3 cellular contexts compared by ENCODE assay signal in the genomic region with DNA sequence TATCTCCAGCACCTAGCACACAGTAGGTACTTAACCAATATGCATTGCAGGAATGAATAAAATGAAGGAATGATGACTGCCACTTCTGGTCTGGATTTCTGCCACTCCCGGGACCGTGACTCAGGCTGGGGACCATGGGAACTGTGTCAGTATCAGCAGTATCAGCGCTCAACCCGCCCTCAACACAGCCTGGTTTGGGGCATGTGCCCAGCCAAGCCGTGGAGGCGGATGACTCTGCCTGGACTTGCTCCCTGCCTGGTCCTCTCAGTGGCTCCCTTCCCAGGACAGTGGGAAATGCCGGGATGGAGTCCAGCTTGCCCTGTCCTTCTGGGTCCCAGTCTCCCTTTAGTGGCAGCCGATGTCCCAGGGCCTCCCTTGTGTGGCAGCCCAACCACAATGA.
TF ChIP-seq lines count a peak whose summit lies in the region.

No MANE protein-coding gene starts in this region.

TF ChIP-seq in SK-N-SH treated with all-trans-retinoic acid at 6 μM for 48 hours, 23 proteins besides CTCF, POLR2A, EP300 and RAD21 (continues in another document):
- TF ChIP-seq, protein P1, sequence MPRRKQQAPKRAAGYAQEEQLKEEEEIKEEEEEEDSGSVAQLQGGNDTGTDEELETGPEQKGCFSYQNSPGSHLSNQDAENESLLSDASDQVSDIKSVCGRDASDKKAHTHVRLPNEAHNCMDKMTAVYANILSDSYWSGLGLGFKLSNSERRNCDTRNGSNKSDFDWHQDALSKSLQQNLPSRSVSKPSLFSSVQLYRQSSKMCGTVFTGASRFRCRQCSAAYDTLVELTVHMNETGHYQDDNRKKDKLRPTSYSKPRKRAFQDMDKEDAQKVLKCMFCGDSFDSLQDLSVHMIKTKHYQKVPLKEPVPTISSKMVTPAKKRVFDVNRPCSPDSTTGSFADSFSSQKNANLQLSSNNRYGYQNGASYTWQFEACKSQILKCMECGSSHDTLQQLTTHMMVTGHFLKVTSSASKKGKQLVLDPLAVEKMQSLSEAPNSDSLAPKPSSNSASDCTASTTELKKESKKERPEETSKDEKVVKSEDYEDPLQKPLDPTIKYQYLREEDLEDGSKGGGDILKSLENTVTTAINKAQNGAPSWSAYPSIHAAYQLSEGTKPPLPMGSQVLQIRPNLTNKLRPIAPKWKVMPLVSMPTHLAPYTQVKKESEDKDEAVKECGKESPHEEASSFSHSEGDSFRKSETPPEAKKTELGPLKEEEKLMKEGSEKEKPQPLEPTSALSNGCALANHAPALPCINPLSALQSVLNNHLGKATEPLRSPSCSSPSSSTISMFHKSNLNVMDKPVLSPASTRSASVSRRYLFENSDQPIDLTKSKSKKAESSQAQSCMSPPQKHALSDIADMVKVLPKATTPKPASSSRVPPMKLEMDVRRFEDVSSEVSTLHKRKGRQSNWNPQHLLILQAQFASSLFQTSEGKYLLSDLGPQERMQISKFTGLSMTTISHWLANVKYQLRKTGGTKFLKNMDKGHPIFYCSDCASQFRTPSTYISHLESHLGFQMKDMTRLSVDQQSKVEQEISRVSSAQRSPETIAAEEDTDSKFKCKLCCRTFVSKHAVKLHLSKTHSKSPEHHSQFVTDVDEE (CRISPR knock-in tag; IDR thresholded peaks at IDR 0.05), result no peak
- TF ChIP-seq, protein P2, sequence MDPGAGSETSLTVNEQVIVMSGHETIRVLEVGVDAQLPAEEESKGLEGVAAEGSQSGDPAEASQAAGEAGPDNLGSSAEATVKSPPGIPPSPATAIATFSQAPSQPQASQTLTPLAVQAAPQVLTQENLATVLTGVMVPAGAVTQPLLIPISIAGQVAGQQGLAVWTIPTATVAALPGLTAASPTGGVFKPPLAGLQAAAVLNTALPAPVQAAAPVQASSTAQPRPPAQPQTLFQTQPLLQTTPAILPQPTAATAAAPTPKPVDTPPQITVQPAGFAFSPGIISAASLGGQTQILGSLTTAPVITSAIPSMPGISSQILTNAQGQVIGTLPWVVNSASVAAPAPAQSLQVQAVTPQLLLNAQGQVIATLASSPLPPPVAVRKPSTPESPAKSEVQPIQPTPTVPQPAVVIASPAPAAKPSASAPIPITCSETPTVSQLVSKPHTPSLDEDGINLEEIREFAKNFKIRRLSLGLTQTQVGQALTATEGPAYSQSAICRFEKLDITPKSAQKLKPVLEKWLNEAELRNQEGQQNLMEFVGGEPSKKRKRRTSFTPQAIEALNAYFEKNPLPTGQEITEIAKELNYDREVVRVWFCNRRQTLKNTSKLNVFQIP (CRISPR knock-in tag; IDR thresholded peaks at IDR 0.05; ENCODE audit: borderline replicate concordance, low read depth), result no peak
- TF ChIP-seq ARNTL (CRISPR knock-in tag; IDR thresholded peaks at IDR 0.05; ENCODE audit: borderline replicate concordance, low read depth), result no peak
- TF ChIP-seq ZFP30 (CRISPR knock-in tag; IDR thresholded peaks at IDR 0.05), result no peak
- TF ChIP-seq ZC3H10 (CRISPR knock-in tag; IDR thresholded peaks at IDR 0.05), result no peak
- TF ChIP-seq RARB (CRISPR knock-in tag; IDR thresholded peaks at IDR 0.05), result no peak
- TF ChIP-seq ESRRG (CRISPR knock-in tag; IDR thresholded peaks at IDR 0.05), result no peak
- no peak for TF ChIP-seq ISL1 (CRISPR knock-in tag; IDR thresholded peaks at IDR 0.05)
- no peak for TF ChIP-seq CSRNP3 (CRISPR knock-in tag; IDR thresholded peaks at IDR 0.05)
- TF ChIP-seq ZNF565 (CRISPR knock-in tag; conservative IDR thresholded peaks at IDR 0.05; ENCODE audit: low read depth), result no peak
- no peak for TF ChIP-seq ZNF8 (CRISPR knock-in tag; IDR thresholded peaks at IDR 0.05)
- no peak for TF ChIP-seq CSDC2 (CRISPR knock-in tag; IDR thresholded peaks at IDR 0.05)
- no peak for TF ChIP-seq BACH2 (CRISPR knock-in tag; IDR thresholded peaks at IDR 0.05; ENCODE audit: borderline replicate concordance)
- no peak for TF ChIP-seq ZFP3 (CRISPR knock-in tag; IDR thresholded peaks at IDR 0.05)

TF ChIP-seq in SK-N-SH, 30 proteins besides CTCF, POLR2A, EP300 and RAD21:
- TF ChIP-seq MEF2A (IDR thresholded peaks at IDR 0.05; ENCODE audit: borderline replicate concordance, low read depth) (no peak), NRF1 (IDR thresholded peaks at IDR 0.05; ENCODE audit: low read depth, low read length) (no peak), TEAD4 (IDR thresholded peaks at IDR 0.05; ENCODE audit: borderline replicate concordance, insufficient read depth) (no peak), YY1 (IDR thresholded peaks at IDR 0.05; ENCODE audit: low read depth) (no peak), MXI1 (IDR thresholded peaks at IDR 0.05; ENCODE audit: low read depth, low read length) (no peak), TCF12 (IDR thresholded peaks at IDR 0.05) (no peak), SMC3 (IDR thresholded peaks at IDR 0.05; ENCODE audit: low read depth, low read length) (no peak), REST (IDR thresholded peaks at IDR 0.05; ENCODE audit: low read depth, low read length) (no peak), FOSL2 (IDR thresholded peaks at IDR 0.05; ENCODE audit: borderline replicate concordance, low read depth) (no peak), SIN3A (IDR thresholded peaks at IDR 0.05; ENCODE audit: borderline replicate concordance, low read depth, low read length) (no peak), JUND (IDR thresholded peaks at IDR 0.05) (no peak), CHD2 (IDR thresholded peaks at IDR 0.05; ENCODE audit: low read length, partially characterized antibody) (no peak), FOXM1 (IDR thresholded peaks at IDR 0.05; ENCODE audit: low read depth) (no peak), EZH2phosphoT487 (IDR thresholded peaks at IDR 0.05; ENCODE audit: borderline replicate concordance, low read depth) (no peak)
- TF ChIP-seq, protein P3, sequence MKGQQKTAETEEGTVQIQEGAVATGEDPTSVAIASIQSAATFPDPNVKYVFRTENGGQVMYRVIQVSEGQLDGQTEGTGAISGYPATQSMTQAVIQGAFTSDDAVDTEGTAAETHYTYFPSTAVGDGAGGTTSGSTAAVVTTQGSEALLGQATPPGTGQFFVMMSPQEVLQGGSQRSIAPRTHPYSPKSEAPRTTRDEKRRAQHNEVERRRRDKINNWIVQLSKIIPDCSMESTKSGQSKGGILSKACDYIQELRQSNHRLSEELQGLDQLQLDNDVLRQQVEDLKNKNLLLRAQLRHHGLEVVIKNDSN (IDR thresholded peaks at IDR 0.05; ENCODE audit: borderline replicate concordance, low read depth), result no peak
- TF ChIP-seq, protein P4, sequence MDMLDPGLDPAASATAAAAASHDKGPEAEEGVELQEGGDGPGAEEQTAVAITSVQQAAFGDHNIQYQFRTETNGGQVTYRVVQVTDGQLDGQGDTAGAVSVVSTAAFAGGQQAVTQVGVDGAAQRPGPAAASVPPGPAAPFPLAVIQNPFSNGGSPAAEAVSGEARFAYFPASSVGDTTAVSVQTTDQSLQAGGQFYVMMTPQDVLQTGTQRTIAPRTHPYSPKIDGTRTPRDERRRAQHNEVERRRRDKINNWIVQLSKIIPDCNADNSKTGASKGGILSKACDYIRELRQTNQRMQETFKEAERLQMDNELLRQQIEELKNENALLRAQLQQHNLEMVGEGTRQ (IDR thresholded peaks at IDR 0.05; ENCODE audit: borderline replicate concordance, low read depth, low read length), result no peak

TF ChIP-seq in H1, 55 proteins besides CTCF, POLR2A, EP300 and RAD21:
- TF ChIP-seq POLR2AphosphoS5 (IDR thresholded peaks at IDR 0.05; ENCODE audit: low read depth, low read length) (no peak), NANOG (IDR thresholded peaks at IDR 0.05; ENCODE audit: insufficient read depth, low read depth, low read length, poor library complexity, severe bottlenecking) (no peak), CHD7 (IDR thresholded peaks at IDR 0.05; ENCODE audit: insufficient replicate concordance, low read length) (no peak), GTF2F1 (IDR thresholded peaks at IDR 0.05; ENCODE audit: borderline replicate concordance, low read depth, low read length) (no peak), CEBPB (IDR thresholded peaks at IDR 0.05; ENCODE audit: low read depth, low read length) (no peak), YY1 (IDR thresholded peaks at IDR 0.05; ENCODE audit: low read depth, low read length) (no peak), NRF1 (IDR thresholded peaks at IDR 0.05; ENCODE audit: low read depth, low read length) (no peak), KDM5A (IDR thresholded peaks at IDR 0.05; ENCODE audit: low read length) (no peak)
- TF ChIP-seq, protein P5, sequence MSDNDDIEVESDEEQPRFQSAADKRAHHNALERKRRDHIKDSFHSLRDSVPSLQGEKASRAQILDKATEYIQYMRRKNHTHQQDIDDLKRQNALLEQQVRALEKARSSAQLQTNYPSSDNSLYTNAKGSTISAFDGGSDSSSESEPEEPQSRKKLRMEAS (IDR thresholded peaks at IDR 0.05), result no peak
